In the genomic region with DNA sequence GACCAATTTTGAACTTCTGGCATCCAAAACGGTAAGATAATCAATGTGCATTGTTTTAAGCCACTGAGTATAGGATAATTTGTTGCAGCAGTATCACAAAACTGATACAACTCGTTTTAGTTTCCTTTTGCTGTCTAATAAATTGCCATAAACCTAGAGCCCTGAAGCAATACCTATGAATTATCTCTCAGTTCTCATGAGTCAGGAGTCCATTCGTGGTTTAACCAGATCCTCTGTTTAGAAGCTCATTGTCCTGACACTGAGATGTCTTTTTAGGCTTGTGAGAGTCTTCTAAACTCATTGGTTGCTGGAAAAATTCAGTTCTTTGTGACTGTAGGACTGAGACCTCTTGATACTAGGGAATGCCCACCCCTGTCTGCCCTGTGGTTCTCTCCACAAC, we compare ENCODE assay signal across 27 cellular contexts.
DNase-seq lines count a peak whose midpoint lies in the region; ATAC-seq and TF ChIP-seq lines count a peak whose summit lies in the region.
"Had no signal": no experiment of that assay in that cellular context is flagged by ENCODE, and none has a peak within 500 bp of the region (broad histone marks: within the 10 kb centered on the region; RNA-seq: fewer than 3 reads in every experiment).

No MANE protein-coding gene starts in this region.

- H3K4ac ChIP-seq in mesenchymal stem cell (ENCODE audit: low read depth in 1 of 2, low read length in 2 of 2), result no peak overlapping the region

- no peak overlapping the region for H2AK5ac ChIP-seq in mesenchymal stem cell (ENCODE audit: low read length, severe bottlenecking)

- H3K4me1 Mint-ChIP-seq in CD14-positive monocyte, result no peaks in the 10 kb centered on the region
- H3K4me1 Mint-ChIP-seq in stimulated activated naive B cell treated with anti-CD40 and anti-IgM and Interleukin-4, amounts not matched to agents 10 μg/mL and 1 μg/mL and 100 μg/mL, for 72 hours, result no peaks in the 10 kb centered on the region
- H3K4me1 Mint-ChIP-seq: activated CD4-positive, alpha-beta T cell treated with anti-CD3 and anti-CD28 coated beads, Interleukin-2, amount 10 ng/mL, durations not matched to agents 7 days and 5 days; activated CD8-positive, alpha-beta memory T cell treated with anti-CD3 and anti-CD28 coated beads, Interleukin-2, amount 10 ng/mL, durations not matched to agents 7 days and 5 days; immature natural killer cell; stimulated activated naive CD8-positive, alpha-beta T cell treated with anti-CD3 and anti-CD28 coated beads, Interleukin-15, amount 100 ng/mL, for 72 hours; WTC11 had no signal

- no peak overlapping the region for H3K23ac ChIP-seq in mesenchymal stem cell (ENCODE audit: low read length in 2 of 2)

- peaks cover 19% of the 10 kb centered on the region for H3K79me1 ChIP-seq in mesenchymal stem cell (replicated peaks; ENCODE audit: low read length, poor library complexity, severe bottlenecking)

- H3K36me3 ChIP-seq in mesenchymal stem cell (ENCODE audit: control insufficient read depth in 1 of 2, insufficient read depth in 2 of 2, low read depth in 1 of 2, low read length in 2 of 2), result peaks cover 0 to 7% of the 10 kb centered on the region in 2 experiments
- H3K36me3 ChIP-seq: adrenal gland, left lung, SJCRH30, uterus had no signal

- no peak overlapping the region for H2AFZ ChIP-seq in mesenchymal stem cell (ENCODE audit: low read depth, low read length)

- no peak overlapping the region for H2BK120ac ChIP-seq in mesenchymal stem cell (ENCODE audit: low read depth, low read length)

- WGBS in mesenchymal stem cell, result 82% methylated on average over 3 of the region's 3 CpGs

- no peak overlapping the region for H2BK5ac ChIP-seq in mesenchymal stem cell (ENCODE audit: low read depth, low read length, poor library complexity, severe bottlenecking)

- H3K4me1 ChIP-seq in mesenchymal stem cell (ENCODE audit: control insufficient read depth, insufficient read depth, low read depth, low read length), result no peaks in the 10 kb centered on the region
- H3K4me1 ChIP-seq: adrenal gland, left lung, psoas muscle, SJCRH30, uterus had no signal

- H3K14ac ChIP-seq in mesenchymal stem cell (ENCODE audit: low read length in 2 of 2), result no peak overlapping the region

- H4K8ac ChIP-seq in mesenchymal stem cell (ENCODE audit: low read length), result no peak overlapping the region

- DNase-seq in ELR (ENCODE audit: low read depth) (peak; percentile 52), M059J (ENCODE audit: low read depth) (peak; percentile 75), epithelial cell of prostate (ENCODE audit: low read depth, low spot score) (peak; percentile 24), mesenchymal stem cell (peak; percentile 46), CD14-positive monocyte (ENCODE audit: low spot score) (no peak), Kasumi-1 (lab: John Stamatoyannopoulos, UW) (no peak)
- no peak for DNase-seq in stimulated activated naive B cell treated with anti-CD40 and anti-IgM and Interleukin-4, amounts not matched to agents 10 μg/mL and 1 μg/mL and 100 μg/mL, for 72 hours
- DNase-seq: activated CD4-positive, alpha-beta T cell treated with anti-CD3 and anti-CD28 coated beads, Interleukin-2, amount 10 ng/mL, durations not matched to agents 7 days and 5 days; activated CD8-positive, alpha-beta memory T cell treated with anti-CD3 and anti-CD28 coated beads, Interleukin-2, amount 10 ng/mL, durations not matched to agents 7 days and 5 days; activated naive CD4-positive, alpha-beta T cell treated with anti-CD3 and anti-CD28 coated beads for 36 hours; activated T-cell treated with anti-CD3 and anti-CD28 coated beads, Interleukin-2, amount 50 U/mL, for 72 hours; adrenal gland; CD8-positive, alpha-beta T cell; DMS 273 treated with DMSO at 0.1 percent for 48 hours; effector CD4-positive, alpha-beta T cell; erythroblast; H9; hypothalamus; immature natural killer cell; left lung; psoas muscle; SJCRH30; stimulated activated naive CD8-positive, alpha-beta T cell treated with anti-CD3 and anti-CD28 coated beads, Interleukin-15, amount 100 ng/mL, for 72 hours; uterus had no signal

- no peaks in the 10 kb centered on the region for H3K9me3 ChIP-seq in mesenchymal stem cell (ENCODE audit: control insufficient read depth, low read length)
- H3K9me3 ChIP-seq: adrenal gland, psoas muscle, SJCRH30, uterus had no signal

- H3K27ac Mint-ChIP-seq in CD14-positive monocyte, result no peak overlapping the region
- no peak overlapping the region for H3K27ac Mint-ChIP-seq in stimulated activated naive B cell treated with anti-CD40 and anti-IgM and Interleukin-4, amounts not matched to agents 10 μg/mL and 1 μg/mL and 100 μg/mL, for 72 hours
- H3K27ac Mint-ChIP-seq: activated CD4-positive, alpha-beta T cell treated with anti-CD3 and anti-CD28 coated beads, Interleukin-2, amount 10 ng/mL, durations not matched to agents 7 days and 5 days; activated CD8-positive, alpha-beta memory T cell treated with anti-CD3 and anti-CD28 coated beads, Interleukin-2, amount 10 ng/mL, durations not matched to agents 7 days and 5 days; activated naive CD4-positive, alpha-beta T cell treated with anti-CD3 and anti-CD28 coated beads for 36 hours; activated T-cell treated with anti-CD3 and anti-CD28 coated beads, Interleukin-2, amount 50 U/mL, for 72 hours; CD8-positive, alpha-beta T cell; H9; immature natural killer cell; stimulated activated naive CD8-positive, alpha-beta T cell treated with anti-CD3 and anti-CD28 coated beads, Interleukin-15, amount 100 ng/mL, for 72 hours; WTC11 had no signal

- no peak overlapping the region for H3K9ac ChIP-seq in mesenchymal stem cell (ENCODE audit: low read length)

- intact Hi-C loops in CD14-positive monocyte (cut with micrococcal nuclease), result no loop called here

- TF ChIP-seq CTCF in CD14-positive monocyte (IDR thresholded peaks at IDR 0.05), result no peak

- H3K27me3 Mint-ChIP-seq in CD14-positive monocyte (ENCODE audit: low read depth in 3 of 3), result peaks cover 0 to 5% (median 0%) of the 10 kb centered on the region in 3 donors
- H3K27me3 Mint-ChIP-seq in stimulated activated naive B cell treated with anti-CD40 and anti-IgM and Interleukin-4, amounts not matched to agents 10 μg/mL and 1 μg/mL and 100 μg/mL, for 72 hours, result no peaks in the 10 kb centered on the region
- H3K27me3 Mint-ChIP-seq: activated CD4-positive, alpha-beta T cell treated with anti-CD3 and anti-CD28 coated beads, Interleukin-2, amount 10 ng/mL, durations not matched to agents 7 days and 5 days; activated CD8-positive, alpha-beta memory T cell treated with anti-CD3 and anti-CD28 coated beads, Interleukin-2, amount 10 ng/mL, durations not matched to agents 7 days and 5 days; stimulated activated naive CD8-positive, alpha-beta T cell treated with anti-CD3 and anti-CD28 coated beads, Interleukin-15, amount 100 ng/mL, for 72 hours had no signal

- H3K27me3 ChIP-seq in mesenchymal stem cell (ENCODE audit: control insufficient read depth in 1 of 2, insufficient read depth in 1 of 2, low read length in 2 of 2), result no peaks in the 10 kb centered on the region
- H3K27me3 ChIP-seq: adrenal gland, left lung, SJCRH30, uterus had no signal

- no peak overlapping the region for H3K18ac ChIP-seq in mesenchymal stem cell (ENCODE audit: low read depth in 1 of 2, low read length in 2 of 2)

- peaks cover 0 to 7% (median 2%) of the 10 kb centered on the region in 7 donors for H3K9me3 Mint-ChIP-seq in CD14-positive monocyte
- peaks cover 0 to 13% of the 10 kb centered on the region in 2 donors for H3K9me3 Mint-ChIP-seq in stimulated activated naive B cell treated with anti-CD40 and anti-IgM and Interleukin-4, amounts not matched to agents 10 μg/mL and 1 μg/mL and 100 μg/mL, for 72 hours

- H2BK15ac ChIP-seq in mesenchymal stem cell (ENCODE audit: low read depth, poor library complexity, severe bottlenecking), result no peak overlapping the region

- H2BK12ac ChIP-seq in mesenchymal stem cell (ENCODE audit: low read length in 2 of 2), result no peak overlapping the region

- no peak overlapping the region for H3K4me2 ChIP-seq in mesenchymal stem cell (ENCODE audit: low read length, poor library complexity, severe bottlenecking)

- ATAC-seq in HG03439 (IDR thresholded peaks at IDR 0.05; ENCODE audit: unreplicated experiment), result no peak
- no peak for ATAC-seq in stimulated activated naive B cell treated with anti-CD40 and anti-IgM and Interleukin-4, amounts not matched to agents 10 μg/mL and 1 μg/mL and 100 μg/mL, for 72 hours (replicated peaks)
- ATAC-seq: activated CD8-positive, alpha-beta memory T cell treated with anti-CD3 and anti-CD28 coated beads, Interleukin-2, amount 10 ng/mL, durations not matched to agents 7 days and 5 days; activated T-cell treated with anti-CD3 and anti-CD28 coated beads, Interleukin-2, amount 50 U/mL, for 72 hours; CD8-positive, alpha-beta T cell; left lung; psoas muscle; stimulated activated naive CD8-positive, alpha-beta T cell treated with anti-CD3 and anti-CD28 coated beads, Interleukin-15, amount 100 ng/mL, for 72 hours had no signal

- H3K4me3 ChIP-seq in mesenchymal stem cell (ENCODE audit: insufficient read depth in 1 of 2, low read depth in 1 of 2, low read length in 2 of 2), result no peak overlapping the region
- H3K4me3 ChIP-seq: adrenal gland, left lung, psoas muscle, SJCRH30, skin epidermis, uterus had no signal

- no peaks in the 10 kb centered on the region for H3K36me3 Mint-ChIP-seq in CD14-positive monocyte
- H3K36me3 Mint-ChIP-seq in stimulated activated naive B cell treated with anti-CD40 and anti-IgM and Interleukin-4, amounts not matched to agents 10 μg/mL and 1 μg/mL and 100 μg/mL, for 72 hours, result no peaks in the 10 kb centered on the region
- H3K36me3 Mint-ChIP-seq: activated CD8-positive, alpha-beta memory T cell treated with anti-CD3 and anti-CD28 coated beads, Interleukin-2, amount 10 ng/mL, durations not matched to agents 7 days and 5 days; CD8-positive, alpha-beta T cell; immature natural killer cell had no signal

- H3K4me3 Mint-ChIP-seq in CD14-positive monocyte, result no peak overlapping the region
- H3K4me3 Mint-ChIP-seq in stimulated activated naive B cell treated with anti-CD40 and anti-IgM and Interleukin-4, amounts not matched to agents 10 μg/mL and 1 μg/mL and 100 μg/mL, for 72 hours, result no peak overlapping the region
- H3K4me3 Mint-ChIP-seq: activated CD4-positive, alpha-beta T cell treated with anti-CD3 and anti-CD28 coated beads, Interleukin-2, amount 10 ng/mL, durations not matched to agents 7 days and 5 days; activated CD8-positive, alpha-beta memory T cell treated with anti-CD3 and anti-CD28 coated beads, Interleukin-2, amount 10 ng/mL, durations not matched to agents 7 days and 5 days; activated naive CD4-positive, alpha-beta T cell treated with anti-CD3 and anti-CD28 coated beads for 36 hours; activated T-cell treated with anti-CD3 and anti-CD28 coated beads, Interleukin-2, amount 50 U/mL, for 72 hours; CD8-positive, alpha-beta T cell; H9; immature natural killer cell; stimulated activated naive CD8-positive, alpha-beta T cell treated with anti-CD3 and anti-CD28 coated beads, Interleukin-15, amount 100 ng/mL, for 72 hours; WTC11 had no signal

- no peak overlapping the region for H4K91ac ChIP-seq in mesenchymal stem cell (ENCODE audit: low read length)

- H3K27ac ChIP-seq in epithelial cell of prostate (no peak overlapping the region), mesenchymal stem cell (ENCODE audit: low read length, poor library complexity, severe bottlenecking) (no peak overlapping the region)
- H3K27ac ChIP-seq: adrenal gland, left lung, psoas muscle, SJCRH30 had no signal

Comparison
In these comparisons a context has a peak if more than half of its experiments do, and no peak if none do; other contexts are left out.
1. DNase-seq: peak in ELR (single experiment), M059J (single experiment), epithelial cell of prostate (single experiment) and mesenchymal stem cell (single experiment); none in CD14-positive monocyte (single experiment), Kasumi-1 (0 of 2) and stimulated activated naive B cell treated with anti-CD40 and anti-IgM and Interleukin-4, amounts not matched to agents 10 μg/mL and 1 μg/mL and 100 μg/mL, for 72 hours (single experiment).